23 cellular contexts compared by ENCODE assay signal in genomic region chr1:66957938-66958337, GRCh38. TPM values are rescaled to one million over a fixed set of nuclear protein-coding genes. Genes with fewer than 3 reads are reported as not detected.
"Had no signal": no experiment of that assay in that cellular context is flagged by ENCODE, and none has a peak within 500 bp of the region (broad histone marks: within the 10 kb centered on the region; RNA-seq: fewer than 3 reads in every experiment).

No MANE protein-coding gene starts in this region.

- H3K4me3 ChIP-seq: ascending aorta, body of pancreas, MG63 had no signal

- DNase-seq: activated CD4-positive, CD25-positive, alpha-beta regulatory T cell; activated CD8-positive, alpha-beta memory T cell treated with anti-CD3 and anti-CD28 coated beads for 24 hours; activated effector memory CD4-positive, alpha-beta T cell treated with anti-CD3 and anti-CD28 coated beads, Interleukin-2, amount 50 U/mL, for 16 hours; activated naive CD4-positive, alpha-beta T cell treated with anti-CD3 and anti-CD28 coated beads for 36 hours; activated T-cell treated with anti-CD3 and anti-CD28 coated beads, Interleukin-2, amount 50 U/mL, for 4 hours; amniotic stem cell; body of pancreas; central memory CD4-positive, alpha-beta T cell; MG63; MV-4-11; NCI-H1092 treated with DMSO at 0.1 percent for 48 hours; NCI-H1417 treated with DMSO at 0.1 percent for 48 hours; NCI-H1694; NCI-H2029; NCI-H345; NCI-H510A; NCI-H526 treated with DMSO at 0.1 percent for 48 hours; NCI-H82; SIG-M5 had no signal

- H3K9ac ChIP-seq: KMS-11 had no signal

- H3K27me3 ChIP-seq: ascending aorta, body of pancreas, MG63 had no signal

- ATAC-seq: activated T-cell treated with anti-CD3 and anti-CD28 coated beads, Interleukin-2, amount 50 U/mL, for 4 hours; body of pancreas had no signal

- H3K4me3 Mint-ChIP-seq: activated naive CD4-positive, alpha-beta T cell treated with anti-CD3 and anti-CD28 coated beads for 36 hours; activated T-cell treated with anti-CD3 and anti-CD28 coated beads, Interleukin-2, amount 50 U/mL, for 4 hours had no signal

- H3K9me3 Mint-ChIP-seq: activated naive CD4-positive, alpha-beta T cell treated with anti-CD3 and anti-CD28 coated beads for 36 hours; activated T-cell treated with anti-CD3 and anti-CD28 coated beads, Interleukin-2, amount 50 U/mL, for 4 hours had no signal

- H3K27ac Mint-ChIP-seq: activated naive CD4-positive, alpha-beta T cell treated with anti-CD3 and anti-CD28 coated beads for 36 hours had no signal

- H3K4me2 ChIP-seq: KMS-11 had no signal

- H3K9me3 ChIP-seq: ascending aorta, body of pancreas, MG63 had no signal

- FAIRE-seq: bronchial epithelial cell had no signal

- H3K27ac ChIP-seq: ascending aorta, body of pancreas, KMS-11, VCaP had no signal

RNA-seq across cellular contexts. Expression of gene DNAI4, which starts 33.3 kb away (rescaled TPM):
- total RNA-seq: ascending aorta had no signal
